ENCODE assay signal across 1 cellular context in genomic region chr2:79393806-79394484, GRCh38.
A peak's percentile ranks its signal among the peaks of the same experiment; 100 is the strongest.
TF ChIP-seq lines count a peak whose summit lies in the region.

No MANE protein-coding gene starts in this region.

TF ChIP-seq in HepG2, 621 proteins besides CTCF, POLR2A, EP300 and RAD21 (continued from another document and continues in another):
- peak; percentile 26; the same call in 1 of the 2 replicates for TF ChIP-seq HOMEZ (CRISPR knock-in tag; IDR thresholded peaks at IDR 0.05; ENCODE audit: low read depth)
- TF ChIP-seq THAP11 (CRISPR knock-in tag; IDR thresholded peaks at IDR 0.05) = peak; percentile 45
- no peak for TF ChIP-seq ZEB1 (IDR thresholded peaks at IDR 0.05; ENCODE audit: insufficient replicate concordance, low read depth)
- no peak for TF ChIP-seq ZBTB4 (CRISPR knock-in tag; IDR thresholded peaks at IDR 0.05; ENCODE audit: borderline replicate concordance)
- peak; percentile 49; the same call in 1 of the 2 replicates for TF ChIP-seq KDM1A (CRISPR knock-in tag; IDR thresholded peaks at IDR 0.05)
- TF ChIP-seq NR2F1 (CRISPR knock-in tag; IDR thresholded peaks at IDR 0.05) = peak in 1 of 2 experiments; percentile 65; a peak in 2 of 4 replicates
- no peak for TF ChIP-seq ZFP41 (CRISPR knock-in tag; IDR thresholded peaks at IDR 0.05; ENCODE audit: borderline replicate concordance)
- TF ChIP-seq PBX2 (CRISPR knock-in tag; IDR thresholded peaks at IDR 0.05) = no peak
- no peak for TF ChIP-seq HNF1A (IDR thresholded peaks at IDR 0.05; ENCODE audit: low read depth)
- TF ChIP-seq HNF1A (CRISPR knock-in tag; IDR thresholded peaks at IDR 0.05; ENCODE audit: borderline replicate concordance) = peak; percentile 52; the same call in 1 of the 2 replicates
- TF ChIP-seq SIX1 (CRISPR knock-in tag; IDR thresholded peaks at IDR 0.05; ENCODE audit: borderline replicate concordance) = no peak
- no peak for TF ChIP-seq ZNF772 (CRISPR knock-in tag; IDR thresholded peaks at IDR 0.05)
- no peak for TF ChIP-seq FUBP1 (CRISPR knock-in tag; IDR thresholded peaks at IDR 0.05; ENCODE audit: borderline replicate concordance)
- TF ChIP-seq GTF3A (CRISPR knock-in tag; conservative IDR thresholded peaks at IDR 0.05) = no peak
- TF ChIP-seq GMEB1 (CRISPR knock-in tag; IDR thresholded peaks at IDR 0.05; ENCODE audit: borderline replicate concordance) = no peak
- TF ChIP-seq XBP1 (CRISPR knock-in tag; IDR thresholded peaks at IDR 0.05) = no peak
- no peak for TF ChIP-seq ZNF20 (CRISPR knock-in tag; IDR thresholded peaks at IDR 0.05)
- no peak for TF ChIP-seq ZNF563 (CRISPR knock-in tag; IDR thresholded peaks at IDR 0.05)
- TF ChIP-seq SIN3B (IDR thresholded peaks at IDR 0.05; ENCODE audit: low read length) = no peak
- TF ChIP-seq KLF6 (CRISPR knock-in tag; IDR thresholded peaks at IDR 0.05) = no peak
- peak; percentile 41; the same call in 1 of the 2 replicates for TF ChIP-seq PRDM15 (CRISPR knock-in tag; IDR thresholded peaks at IDR 0.05)
- no peak for TF ChIP-seq ZNF138 (CRISPR knock-in tag; IDR thresholded peaks at IDR 0.05; ENCODE audit: low read depth)
- TF ChIP-seq TIGD3 (CRISPR knock-in tag; IDR thresholded peaks at IDR 0.05; ENCODE audit: borderline replicate concordance) = no peak
- peak; percentile 44; the same call in 1 of the 2 replicates for TF ChIP-seq PITX1 (CRISPR knock-in tag; IDR thresholded peaks at IDR 0.05)
- TF ChIP-seq ZNF512 (CRISPR knock-in tag; IDR thresholded peaks at IDR 0.05) = no peak
- no peak for TF ChIP-seq ZNF329 (CRISPR knock-in tag; IDR thresholded peaks at IDR 0.05; ENCODE audit: low read depth)
- no peak for TF ChIP-seq ZNF678 (CRISPR knock-in tag; IDR thresholded peaks at IDR 0.05)
- TF ChIP-seq RXRB (CRISPR knock-in tag; IDR thresholded peaks at IDR 0.05; ENCODE audit: borderline replicate concordance) = peak; percentile 80
- TF ChIP-seq ETV5 (CRISPR knock-in tag; IDR thresholded peaks at IDR 0.05; ENCODE audit: borderline replicate concordance) = peak; percentile 50; the same call in 1 of the 2 replicates
- no peak for TF ChIP-seq ZNF746 (CRISPR knock-in tag; IDR thresholded peaks at IDR 0.05)
- no peak for TF ChIP-seq ZFP1 (CRISPR knock-in tag; IDR thresholded peaks at IDR 0.05)
- no peak for TF ChIP-seq ZNF143 (CRISPR knock-in tag; IDR thresholded peaks at IDR 0.05)
- no peak for TF ChIP-seq ZNF850 (CRISPR knock-in tag; conservative IDR thresholded peaks at IDR 0.05)
- TF ChIP-seq ZNF777 (CRISPR knock-in tag; IDR thresholded peaks at IDR 0.05) = no peak
- TF ChIP-seq ZNF749 (CRISPR knock-in tag; IDR thresholded peaks at IDR 0.05; ENCODE audit: borderline replicate concordance) = no peak
- 0 out of 2 replicates have a peak, but pooled peaks have one; percentile 54 for TF ChIP-seq KDM6A (CRISPR knock-in tag; IDR thresholded peaks at IDR 0.05; ENCODE audit: low read depth)
